Comparison of ENCODE assay signal across 12 cellular contexts in the genomic region with DNA sequence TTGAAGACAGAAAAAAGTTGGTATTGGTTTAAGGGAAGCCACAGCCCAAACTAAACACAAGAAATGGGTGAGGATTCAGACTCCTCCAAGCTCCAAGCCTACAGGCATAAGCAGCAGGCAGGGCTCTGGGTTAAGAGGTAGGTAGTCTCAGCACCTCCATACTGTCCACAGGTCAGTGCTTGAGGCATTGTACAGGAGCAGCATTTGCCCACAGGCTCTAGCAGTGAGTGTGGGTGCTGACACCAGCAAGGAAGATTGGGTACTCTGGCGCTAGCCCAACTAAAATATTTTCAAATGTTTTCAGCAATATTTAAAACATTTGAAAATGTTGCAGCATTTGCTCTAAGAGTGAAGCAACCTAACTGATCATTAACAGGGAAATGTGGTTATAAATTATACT. TPM values are rescaled to one million over a fixed set of nuclear protein-coding genes. Genes with fewer than 3 reads are reported as not detected.
DNase-seq lines count a peak whose midpoint lies in the region; ATAC-seq, FAIRE-seq and TF ChIP-seq lines count a peak whose summit lies in the region.
"Had no signal": no experiment of that assay in that cellular context is flagged by ENCODE, and none has a peak within 500 bp of the region (broad histone marks: within the 10 kb centered on the region; RNA-seq: fewer than 3 reads in every experiment).

No MANE protein-coding gene starts in this region.

- no peak overlapping the region for H2BK20ac ChIP-seq in IMR-90 (ENCODE audit: low read depth, low read length)

- DNase-seq in IMR-90, result no peak
- DNase-seq in dedifferentiated amniotic fluid mesenchymal stem cell (ENCODE audit: extremely low spot score), result peak; percentile 24
- no peak for DNase-seq in naive thymus-derived CD4-positive, alpha-beta T cell
- DNase-seq in GDM1 (lab: John Stamatoyannopoulos, UW), result no peak
- DNase-seq in COLO829 (ENCODE audit: low spot score), result no peak
- DNase-seq in NCI-H1694 (lab: John Stamatoyannopoulos, UW), result no peak
- DNase-seq in frontal cortex (ENCODE audit: low spot score in 2 of 2), result no peak
- DNase-seq: DMS153, NCI-H1694 treated with DMSO at 0.1 percent for 48 hours had no signal

- no peak overlapping the region for H2BK15ac ChIP-seq in IMR-90 (ENCODE audit: low read depth, low read length)

- H2AK5ac ChIP-seq in IMR-90 (ENCODE audit: low read depth, low read length), result no peak overlapping the region

- H3K27me3 ChIP-seq in ACC112 (ENCODE audit: insufficient read depth, low read length) (no peaks in the 10 kb centered on the region), IMR-90 (ENCODE audit: control insufficient read depth, insufficient read depth, low read length) (no peaks in the 10 kb centered on the region)
- no peaks in the 10 kb centered on the region for H3K27me3 ChIP-seq in naive thymus-derived CD4-positive, alpha-beta T cell (ENCODE audit: control insufficient read depth in 2 of 2, insufficient read depth in 2 of 2, low read length in 2 of 2)
- H3K27me3 ChIP-seq: SJSA1 had no signal

- TF ChIP-seq POLR2A in IMR-90 (IDR thresholded peaks at IDR 0.05; ENCODE audit: low read depth, low read length), result no peak

- H2AFZ ChIP-seq in ACC112 (ENCODE audit: low read length, unreplicated experiment), result no peak overlapping the region
- no peak overlapping the region for H2AFZ ChIP-seq in IMR-90 (replicated peaks; ENCODE audit: low read length, poor library complexity)

- 0 out of 2 replicates have a peak overlapping the region, but pooled peaks have one; percentile 33 for H3K18ac ChIP-seq in IMR-90 (ENCODE audit: low read depth, low read length)

- no peak overlapping the region for H3K4ac ChIP-seq in IMR-90 (ENCODE audit: low read depth, low read length)

- no peak overlapping the region for H2BK5ac ChIP-seq in IMR-90 (ENCODE audit: low read depth, low read length, poor library complexity, severe bottlenecking)

- H3K36me3 ChIP-seq in ACC112 (ENCODE audit: insufficient read depth, low read length) (peaks cover 13% of the 10 kb centered on the region), IMR-90 (ENCODE audit: control insufficient read depth, insufficient read depth, low read length) (peaks cover 22% of the 10 kb centered on the region)
- no peaks in the 10 kb centered on the region for H3K36me3 ChIP-seq in naive thymus-derived CD4-positive, alpha-beta T cell (ENCODE audit: control insufficient read depth in 2 of 3, insufficient read depth in 3 of 3, low read length in 3 of 3)

- TF ChIP-seq RAD21 in IMR-90 (IDR thresholded peaks at IDR 0.05; ENCODE audit: low read length), result no peak

- no peak overlapping the region; the same call in 1 of the 2 replicates for H3K4me2 ChIP-seq in IMR-90 (ENCODE audit: low read depth, low read length)

- no peak overlapping the region for H4K5ac ChIP-seq in IMR-90 (ENCODE audit: low read depth, low read length)

- H3K14ac ChIP-seq in IMR-90 (replicated peaks; ENCODE audit: low read depth, low read length), result no peak overlapping the region

- FAIRE-seq in frontal cortex (lab: Jason Lieb, UNC), result no peak

- H3K79me2 ChIP-seq in ACC112 (ENCODE audit: control insufficient read depth, insufficient read depth, low read length, unreplicated experiment), result peaks cover 89% of the 10 kb centered on the region

- peak overlapping the region in 7 of 10 donors; percentile 1 to 38 (median 16) for H3K4me3 Mint-ChIP-seq in naive thymus-derived CD4-positive, alpha-beta T cell

- H3K27me3 Mint-ChIP-seq in naive thymus-derived CD4-positive, alpha-beta T cell, result no peaks in the 10 kb centered on the region

- H4K8ac ChIP-seq in IMR-90 (ENCODE audit: low read depth in 2 of 2, low read length in 2 of 2), result no peak overlapping the region; a peak in 1 of 4 replicates

- no peak overlapping the region for H2AK9ac ChIP-seq in IMR-90 (replicated peaks; ENCODE audit: low read depth, low read length, poor library complexity)

- H3K27ac ChIP-seq in ACC112 (ENCODE audit: low read depth, low read length), result peak overlapping the region; percentile 87
- peak overlapping the region; percentile 60; the same call in 1 of the 2 replicates for H3K27ac ChIP-seq in IMR-90 (ENCODE audit: insufficient read depth, low read length)
- H3K27ac ChIP-seq in naive thymus-derived CD4-positive, alpha-beta T cell (ENCODE audit: low read depth, low read length), result no peak overlapping the region
- H3K27ac ChIP-seq: HL-60 had no signal

- H4K20me1 ChIP-seq in IMR-90 (ENCODE audit: insufficient read depth, low read length), result peaks cover 86% of the 10 kb centered on the region

- H3K56ac ChIP-seq in IMR-90 (ENCODE audit: extremely low read depth, insufficient read depth, low read length), result no peak overlapping the region

- peak overlapping the region; percentile 55 to 96 (median 78) for H3K27ac Mint-ChIP-seq in naive thymus-derived CD4-positive, alpha-beta T cell

- intact Hi-C loops in IMR-90 (cut with micrococcal nuclease), result no loop called here
- intact Hi-C loops in naive thymus-derived CD4-positive, alpha-beta T cell (cut with micrococcal nuclease), result loop anchor here (1.0 to 10.0 kb wide), 7 partner anchors 33 to 365 kb away; a partner anchor contains a TSS

- WGBS in IMR-90 (ENCODE audit: extremely low coverage in 2 of 2, insufficient read length in 1 of 2), 2 experiments, result no CpG with 5 or more reads among the region's 1 CpG

- H3K9me3 Mint-ChIP-seq in naive thymus-derived CD4-positive, alpha-beta T cell, result no peaks in the 10 kb centered on the region

- in situ Hi-C loops in IMR-90 (cut with MboI; ENCODE audit: low sequenced_read_pairs), result no loop called here

- POLR2A ChIA-PET in IMR-90 (lab: Charles Lee; ENCODE audit: unreplicated experiment), result no interaction called here
- POLR2A ChIA-PET in naive thymus-derived CD4-positive, alpha-beta T cell (lab: Charles Lee), result interaction anchor here (1.0 kb wide), 1 partner anchor 127 kb away, joined by 3 read pairs; a partner anchor contains a TSS

- no peaks in the 10 kb centered on the region for H3K9me3 ChIP-seq in IMR-90 (ENCODE audit: control insufficient read depth, insufficient read depth, low read length)
- no peaks in the 10 kb centered on the region for H3K9me3 ChIP-seq in naive thymus-derived CD4-positive, alpha-beta T cell (ENCODE audit: control insufficient read depth in 2 of 3, low read length in 3 of 3)
- H3K9me3 ChIP-seq: SJSA1 had no signal

- no peak overlapping the region for H4K91ac ChIP-seq in IMR-90 (ENCODE audit: insufficient read depth, low read depth, low read length)

- H3K4me1 ChIP-seq in ACC112 (ENCODE audit: control insufficient read depth, insufficient read depth, low read length, unreplicated experiment) (peaks cover 73% of the 10 kb centered on the region), IMR-90 (ENCODE audit: control insufficient read depth, insufficient read depth, low read length) (peaks cover 19% of the 10 kb centered on the region)
- H3K4me1 ChIP-seq in naive thymus-derived CD4-positive, alpha-beta T cell (ENCODE audit: control insufficient read depth in 2 of 2, insufficient read depth in 2 of 2, low read length in 2 of 2), result peaks cover 18 to 20% of the 10 kb centered on the region in 2 donors

- no peak overlapping the region for H3K9ac ChIP-seq in IMR-90 (ENCODE audit: low read depth, low read length)

- CTCF ChIA-PET in IMR-90 (lab: Yijun Ruan, JAX), result no interaction called here
- CTCF ChIA-PET in naive thymus-derived CD4-positive, alpha-beta T cell (lab: Charles Lee), result interaction anchor here (2.2 kb wide), 1 partner anchor 43 kb away, joined by 7 read pairs; no protein-coding TSS in a partner anchor

- no TSS peak for BruUV-seq in IMR-90 (replicated peaks; lab: Mats Ljungman, UMichigan)

- dilution Hi-C loops in IMR-90 (cut with HindIII; ENCODE audit: low sequenced_read_pairs, unreplicated experiment), result no loop called here

- peaks cover 15 to 37% (median 30%) of the 10 kb centered on the region in 7 donors for H3K4me1 Mint-ChIP-seq in naive thymus-derived CD4-positive, alpha-beta T cell

- peak; percentile 10; the same call in 1 of the 2 replicates for ATAC-seq in IMR-90 (ENCODE audit: low read depth)
- no peak for ATAC-seq in naive thymus-derived CD4-positive, alpha-beta T cell

- no peak overlapping the region for H2BK120ac ChIP-seq in IMR-90 (ENCODE audit: low read depth, low read length)

- H3K4me3 ChIP-seq in ACC112 (ENCODE audit: low read depth, low read length) (0 out of 2 replicates have a peak overlapping the region, but pooled peaks have one; percentile 1), IMR-90 (ENCODE audit: insufficient read depth, low read depth, low read length) (no peak overlapping the region)
- no peak overlapping the region for H3K4me3 ChIP-seq in naive thymus-derived CD4-positive, alpha-beta T cell (ENCODE audit: low read length)
- H3K4me3 ChIP-seq: SJSA1 had no signal

- TF ChIP-seq CTCF in IMR-90 (conservative IDR thresholded peaks at IDR 0.05; ENCODE audit: low read depth, low read length), result no peak

- H3K23ac ChIP-seq in IMR-90 (ENCODE audit: low read depth, low read length), result no peak overlapping the region

- peaks cover 0 to 3% (median 0%) of the 10 kb centered on the region in 5 donors for H3K36me3 Mint-ChIP-seq in naive thymus-derived CD4-positive, alpha-beta T cell

- peaks cover 21% of the 10 kb centered on the region for H3K9me1 ChIP-seq in IMR-90 (ENCODE audit: insufficient read depth, low read length)

- peaks cover 4 to 52% of the 10 kb centered on the region in 2 experiments; a peak in 3 of 4 replicates for H3K79me1 ChIP-seq in IMR-90 (ENCODE audit: low read depth in 1 of 2, low read length in 2 of 2)

TF ChIP-seq in IMR-90, 13 proteins besides CTCF, POLR2A, EP300 and RAD21:
- TF ChIP-seq, protein P1, sequence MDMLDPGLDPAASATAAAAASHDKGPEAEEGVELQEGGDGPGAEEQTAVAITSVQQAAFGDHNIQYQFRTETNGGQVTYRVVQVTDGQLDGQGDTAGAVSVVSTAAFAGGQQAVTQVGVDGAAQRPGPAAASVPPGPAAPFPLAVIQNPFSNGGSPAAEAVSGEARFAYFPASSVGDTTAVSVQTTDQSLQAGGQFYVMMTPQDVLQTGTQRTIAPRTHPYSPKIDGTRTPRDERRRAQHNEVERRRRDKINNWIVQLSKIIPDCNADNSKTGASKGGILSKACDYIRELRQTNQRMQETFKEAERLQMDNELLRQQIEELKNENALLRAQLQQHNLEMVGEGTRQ (IDR thresholded peaks at IDR 0.05; ENCODE audit: low read depth, low read length), result no peak
- peak; percentile 64; the same call in 1 of the 2 replicates for TF ChIP-seq CEBPB (IDR thresholded peaks at IDR 0.05; ENCODE audit: low read depth, low read length)
TF ChIP-seq in IMR-90: peak in this region for 1.

RNA-seq across cellular contexts. Expression of a gene that starts 33.1 kb away (rescaled TPM):
- total RNA-seq in IMR-90 (2012; rRNA removed), result 217 and 229 TPM in 2 replicates
- 122 and 131 TPM in 2 replicates for polyA plus RNA-seq in IMR-90 (2012; rRNA removed)
- polyA plus RNA-seq in IMR-90 (2012; cell fraction: cytosol; rRNA removed), result 36.4 and 49.9 TPM in 2 replicates
- polyA plus RNA-seq in IMR-90 (2012; cell fraction: nucleus; rRNA removed; ENCODE audit: low replicate concordance), result 27.9 and 176 TPM in 2 replicates
- under 1 TPM in 4 of 5 experiments, not detected in 1; 0.13 to 0.58 (median 0.33) TPM for total RNA-seq in naive thymus-derived CD4-positive, alpha-beta T cell
- not detected for polyA plus RNA-seq in naive thymus-derived CD4-positive, alpha-beta T cell
- total RNA-seq in frontal cortex, result 75.8 TPM

Comparison
In these comparisons a context has a peak if more than half of its experiments do, and no peak if none do; other contexts are left out.
1. RNA of a gene that starts 33.1 kb away (total RNA-seq): 217 to 229 TPM in IMR-90 and 75.8 TPM in frontal cortex (single experiment); 0.13 to 0.58 TPM in naive thymus-derived CD4-positive, alpha-beta T cell; every median in the first group is over 10 times any median in the second.